Comparison of ENCODE assay signal across 8 cellular contexts in genomic region chr13:57630661-57631606, GRCh38. TPM values are rescaled to one million over a fixed set of nuclear protein-coding genes. Genes with fewer than 3 reads are reported as not detected.
DNase-seq lines count a peak whose midpoint lies in the region; ATAC-seq, FAIRE-seq and TF ChIP-seq lines count a peak whose summit lies in the region.

No MANE protein-coding gene starts in this region.

- peaks cover 67% of the 10 kb centered on the region for H3K27me3 Mint-ChIP-seq in activated CD4-positive, alpha-beta memory T cell treated with anti-CD3 and anti-CD28 coated beads for 36 hours
- peaks cover 60% of the 10 kb centered on the region for H3K27me3 Mint-ChIP-seq in neural crest cell (ENCODE audit: low read depth)

- POLR2A ChIA-PET in activated CD4-positive, alpha-beta memory T cell treated with anti-CD3 and anti-CD28 coated beads for 36 hours (lab: Charles Lee): no interaction called here

- no peaks in the 10 kb centered on the region for H3K4me1 ChIP-seq in foreskin keratinocyte

- peaks cover 11% of the 10 kb centered on the region for H3K9me3 Mint-ChIP-seq in activated CD4-positive, alpha-beta memory T cell treated with anti-CD3 and anti-CD28 coated beads for 36 hours
- H3K9me3 Mint-ChIP-seq in neural crest cell: no peaks in the 10 kb centered on the region

- peak overlapping the region; percentile 60 for H3K4me3 Mint-ChIP-seq in activated CD4-positive, alpha-beta memory T cell treated with anti-CD3 and anti-CD28 coated beads for 36 hours
- peak overlapping the region; percentile 91 for H3K4me3 Mint-ChIP-seq in neural crest cell

- peaks cover 79% of the 10 kb centered on the region for H3K27me3 ChIP-seq in foreskin keratinocyte

- H3K4me1 Mint-ChIP-seq in activated CD4-positive, alpha-beta memory T cell treated with anti-CD3 and anti-CD28 coated beads for 36 hours (ENCODE audit: low read depth): peaks cover 41% of the 10 kb centered on the region
- H3K4me1 Mint-ChIP-seq in neural crest cell: peaks cover 40% of the 10 kb centered on the region

- peak; percentile 60 for DNase-seq in activated effector memory CD4-positive, alpha-beta T cell treated with anti-CD3 and anti-CD28 coated beads, Interleukin-2, amount 50 U/mL, for 16 hours
- no peak for DNase-seq in activated effector memory CD4-positive, alpha-beta T cell treated with Interleukin-2 at 50 U/mL for 16 hours
- DNase-seq in activated CD4-positive, alpha-beta memory T cell treated with anti-CD3 and anti-CD28 coated beads for 36 hours: peak; percentile 33
- DNase-seq in foreskin keratinocyte: peak; percentile 45 to 73
- peak; percentile 25 for DNase-seq in neural crest cell (ENCODE audit: low read depth, low spot score)
- DNase-seq in posterior vena cava (ENCODE audit: low spot score): no peak
- DNase-seq in RCC 7860 (ENCODE audit: low spot score): no peak
- no peak for DNase-seq in stimulated activated CD4-positive, alpha-beta T cell treated with anti-CD3 and anti-CD28 coated beads, Interleukin-4, amount 100 ng/mL, for 24 hours

- peaks cover 10% of the 10 kb centered on the region for H3K36me3 Mint-ChIP-seq in activated CD4-positive, alpha-beta memory T cell treated with anti-CD3 and anti-CD28 coated beads for 36 hours
- H3K36me3 Mint-ChIP-seq in neural crest cell (ENCODE audit: low read depth): peaks cover 12% of the 10 kb centered on the region

- H3K27ac ChIP-seq in foreskin keratinocyte: no peak overlapping the region

- no peak for FAIRE-seq in RCC 7860 (lab: Jason Lieb, UNC)

- no peak for TF ChIP-seq CTCF in foreskin keratinocyte (conservative IDR thresholded peaks at IDR 0.05)
- TF ChIP-seq CTCF in neural crest cell (conservative IDR thresholded peaks at IDR 0.05): no peak

- peak; percentile 88 for ATAC-seq in foreskin keratinocyte

- intact Hi-C loops in activated CD4-positive, alpha-beta memory T cell treated with anti-CD3 and anti-CD28 coated beads for 36 hours (cut with micrococcal nuclease): loop anchor here (2.0 kb wide), 1 partner anchor 1688 kb away; no protein-coding TSS in a partner anchor
- intact Hi-C loops in posterior vena cava (cut with DNase I): no loop called here

- no peak overlapping the region for H3K27ac Mint-ChIP-seq in activated CD4-positive, alpha-beta memory T cell treated with anti-CD3 and anti-CD28 coated beads for 36 hours
- peak overlapping the region; percentile 30 for H3K27ac Mint-ChIP-seq in neural crest cell (ENCODE audit: unreplicated experiment)

- CTCF ChIA-PET in activated CD4-positive, alpha-beta memory T cell treated with anti-CD3 and anti-CD28 coated beads for 36 hours (lab: Charles Lee): no interaction called here

RNA-seq across cellular contexts. Expression of gene PCDH17, which starts 0.6 kb away (rescaled TPM):
- not detected for total RNA-seq in activated CD4-positive, alpha-beta memory T cell treated with anti-CD3 and anti-CD28 coated beads for 36 hours
- total RNA-seq in foreskin keratinocyte (not detected in 2 replicates), neural crest cell (14.4 and 14.6 TPM in 2 replicates), posterior vena cava (10 to 100 TPM in 1 of 2 donors, 1 to 10 TPM in 1; 7.3 to 10.5 TPM)
- polyA plus RNA-seq in foreskin keratinocyte: not detected in 2 replicates

Comparison
In these comparisons a context has a peak if more than half of its experiments do, and no peak if none do; other contexts are left out.
1. DNase-seq: peak in activated effector memory CD4-positive, alpha-beta T cell treated with anti-CD3 and anti-CD28 coated beads, Interleukin-2, amount 50 U/mL, for 16 hours (single experiment), activated CD4-positive, alpha-beta memory T cell treated with anti-CD3 and anti-CD28 coated beads for 36 hours (single experiment), foreskin keratinocyte (2 of 2) and neural crest cell (single experiment); none in activated effector memory CD4-positive, alpha-beta T cell treated with Interleukin-2 at 50 U/mL for 16 hours (single experiment), posterior vena cava (single experiment), RCC 7860 (single experiment) and stimulated activated CD4-positive, alpha-beta T cell treated with anti-CD3 and anti-CD28 coated beads, Interleukin-4, amount 100 ng/mL, for 24 hours (single experiment).